23 cellular contexts compared by ENCODE assay signal in genomic region chr5:120544043-120544442, GRCh38.
DNase-seq lines count a peak whose midpoint lies in the region; ATAC-seq and TF ChIP-seq lines count a peak whose summit lies in the region.
"Had no signal": no experiment of that assay in that cellular context is flagged by ENCODE, and none has a peak within 500 bp of the region (broad histone marks: within the 10 kb centered on the region; RNA-seq: fewer than 3 reads in every experiment).

No MANE protein-coding gene starts in this region.

- ATAC-seq in heart left ventricle = peak in 3 of 4 donors; percentile 50 to 63 (median 55)
- peak; percentile 42; the same call in 2 of the 3 replicates for ATAC-seq in SK-N-SH treated with all-trans-retinoic acid at 6 μM for 48 hours
- ATAC-seq: HepG2 had no signal

- TF ChIP-seq CTCF in heart left ventricle (IDR thresholded peaks at IDR 0.05) (no peak), right atrium auricular region (IDR thresholded peaks at IDR 0.05) (no peak), chondrocyte (IDR thresholded peaks at IDR 0.05) (no peak)

- H3K9ac ChIP-seq in Karpas-422 (ENCODE audit: low read length) = no peak overlapping the region

- H3K9me3 Mint-ChIP-seq in chondrocyte (ENCODE audit: low read depth) = no peaks in the 10 kb centered on the region
- H3K9me3 Mint-ChIP-seq: CD14-positive monocyte had no signal

- H3K4me1 ChIP-seq in heart left ventricle (peaks cover 0 to 18% (median 4%) of the 10 kb centered on the region in 12 donors), right atrium auricular region (no peaks in the 10 kb centered on the region), Karpas-422 (ENCODE audit: low read length) (no peaks in the 10 kb centered on the region)

- H4K20me1 ChIP-seq in Karpas-422 (ENCODE audit: insufficient read depth, low read depth, low read length) = no peaks in the 10 kb centered on the region

- peaks cover 13% of the 10 kb centered on the region for H3K4me1 Mint-ChIP-seq in chondrocyte (ENCODE audit: low read depth)
- H3K4me1 Mint-ChIP-seq: B cell had no signal

- H3K27me3 ChIP-seq in heart left ventricle = no peaks in the 10 kb centered on the region
- H3K27me3 ChIP-seq in right atrium auricular region = no peaks in the 10 kb centered on the region
- no peaks in the 10 kb centered on the region for H3K27me3 ChIP-seq in Karpas-422 (ENCODE audit: low read length)

- no peak for TF ChIP-seq POLR2A in heart left ventricle (IDR thresholded peaks at IDR 0.05)

- H3K9me2 ChIP-seq in Karpas-422 (replicated peaks; ENCODE audit: insufficient read depth, low read length) = no peaks in the 10 kb centered on the region

- H3K4me2 ChIP-seq in Karpas-422 (ENCODE audit: low read depth, low read length, poor library complexity, severe bottlenecking) = no peak overlapping the region

- no peak overlapping the region for H3K4me3 ChIP-seq in heart left ventricle
- no peak overlapping the region for H3K4me3 ChIP-seq in right atrium auricular region
- no peak overlapping the region for H3K4me3 ChIP-seq in Karpas-422 (ENCODE audit: low read length)

- H3K79me2 ChIP-seq in Karpas-422 (ENCODE audit: low read length) = no peaks in the 10 kb centered on the region

- intact Hi-C loops in heart left ventricle (cut with DNase I) = no loop called here
- intact Hi-C loops in posterior vena cava (cut with DNase I) = no loop called here

- H2AFZ ChIP-seq in Karpas-422 (ENCODE audit: low read length) = no peak overlapping the region

- H3K4me3 Mint-ChIP-seq in chondrocyte (ENCODE audit: unreplicated experiment) = no peak overlapping the region
- H3K4me3 Mint-ChIP-seq: B cell, CD14-positive monocyte had no signal

- H3K27me3 Mint-ChIP-seq in chondrocyte (ENCODE audit: low read depth) = no peaks in the 10 kb centered on the region
- H3K27me3 Mint-ChIP-seq: B cell had no signal

- H3K27ac ChIP-seq in heart left ventricle (peak overlapping the region in 1 of 12 donors; percentile 16), right atrium auricular region (no peak overlapping the region), Karpas-422 (ENCODE audit: low read length) (no peak overlapping the region)
- H3K27ac ChIP-seq: 22Rv1, HL-60, RWPE1 had no signal

- H3K27ac Mint-ChIP-seq in chondrocyte (ENCODE audit: unreplicated experiment) = no peak overlapping the region
- H3K27ac Mint-ChIP-seq: B cell, CD14-positive monocyte had no signal

- no peaks in the 10 kb centered on the region for H3K9me3 ChIP-seq in heart left ventricle
- H3K9me3 ChIP-seq in right atrium auricular region = no peaks in the 10 kb centered on the region
- no peaks in the 10 kb centered on the region for H3K9me3 ChIP-seq in Karpas-422 (ENCODE audit: low read length)

- no peaks in the 10 kb centered on the region for H3K36me3 Mint-ChIP-seq in chondrocyte (ENCODE audit: low read depth)
- H3K36me3 Mint-ChIP-seq: CD14-positive monocyte had no signal

- DNase-seq in heart left ventricle (no peak), right atrium auricular region (ENCODE audit: low spot score) (no peak), hepatic stellate cell (ENCODE audit: low spot score) (peak; percentile 5), posterior vena cava (ENCODE audit: low spot score) (no peak), Karpas-422 (no peak), chondrocyte (ENCODE audit: low spot score) (no peak), NCI-H748 treated with DMSO at 0.1 percent for 48 hours (lab: John Stamatoyannopoulos, UW) (no peak)
- DNase-seq: ACHN, DMS53, KBM-7, NCI-H1092, NCI-H1436, NCI-H187 treated with DMSO at 0.1 percent for 48 hours, NCI-H2227 treated with DMSO at 0.1 percent for 48 hours, NCI-H510A, SIG-M5 had no signal

- H3K36me3 ChIP-seq in heart left ventricle = no peaks in the 10 kb centered on the region
- H3K36me3 ChIP-seq in right atrium auricular region = no peaks in the 10 kb centered on the region
- H3K36me3 ChIP-seq in Karpas-422 (ENCODE audit: insufficient read depth, low read length) = no peaks in the 10 kb centered on the region

- WGBS in heart left ventricle, 4 donors = 82 to 92% (median 89%) methylated on average over 2 of the region's 2 CpGs

TF ChIP-seq in SK-N-SH treated with all-trans-retinoic acid at 6 μM for 48 hours, 23 proteins besides CTCF, POLR2A, EP300 and RAD21:
- TF ChIP-seq POU6F1 (CRISPR knock-in tag; IDR thresholded peaks at IDR 0.05; ENCODE audit: borderline replicate concordance, low read depth) (no peak), ESRRG (CRISPR knock-in tag; IDR thresholded peaks at IDR 0.05) (no peak), GLIS3 (CRISPR knock-in tag; IDR thresholded peaks at IDR 0.05) (no peak), ZNF70 (CRISPR knock-in tag; IDR thresholded peaks at IDR 0.05) (no peak), ZNF565 (CRISPR knock-in tag; conservative IDR thresholded peaks at IDR 0.05; ENCODE audit: low read depth) (no peak), CSRNP3 (CRISPR knock-in tag; IDR thresholded peaks at IDR 0.05) (no peak), BACH2 (CRISPR knock-in tag; IDR thresholded peaks at IDR 0.05; ENCODE audit: borderline replicate concordance) (no peak), SNAI2 (CRISPR knock-in tag; IDR thresholded peaks at IDR 0.05) (no peak), RARB (CRISPR knock-in tag; IDR thresholded peaks at IDR 0.05) (no peak), TOX (CRISPR knock-in tag; IDR thresholded peaks at IDR 0.05; ENCODE audit: borderline replicate concordance) (no peak), CREB5 (CRISPR knock-in tag; IDR thresholded peaks at IDR 0.05; ENCODE audit: low read depth) (no peak), TSHZ2 (CRISPR knock-in tag; IDR thresholded peaks at IDR 0.05) (no peak), ZFP30 (CRISPR knock-in tag; IDR thresholded peaks at IDR 0.05) (no peak), CSDC2 (CRISPR knock-in tag; IDR thresholded peaks at IDR 0.05) (no peak), ZC3H10 (CRISPR knock-in tag; IDR thresholded peaks at IDR 0.05) (no peak)
